ENCODE assay signal across 1 cellular context in genomic region chr16:3485821-3486505, GRCh38.
TF ChIP-seq lines count a peak whose summit lies in the region.

No MANE protein-coding gene starts in this region.

TF ChIP-seq in GM23338, 12 proteins besides CTCF, POLR2A, EP300 and RAD21 (continued from another document):
- TF ChIP-seq REST (IDR thresholded peaks at IDR 0.05; ENCODE audit: unreplicated experiment) (no peak), NANOG (IDR thresholded peaks at IDR 0.05; ENCODE audit: borderline replicate concordance) (no peak), ZNF462 (CRISPR knock-in tag; IDR thresholded peaks at IDR 0.05) (no peak), ZNF331 (CRISPR knock-in tag; IDR thresholded peaks at IDR 0.05; ENCODE audit: low read depth) (no peak), EZH2 (IDR thresholded peaks at IDR 0.05; ENCODE audit: low read depth, unreplicated experiment) (no peak), POLR2AphosphoS5 (IDR thresholded peaks at IDR 0.05; ENCODE audit: low read depth) (no peak), ZNF114 (CRISPR knock-in tag; IDR thresholded peaks at IDR 0.05) (no peak), EZH2phosphoT487 (IDR thresholded peaks at IDR 0.05; ENCODE audit: unreplicated experiment) (no peak), ETS1 (IDR thresholded peaks at IDR 0.05) (no peak), CREB1 (CRISPR knock-in tag; IDR thresholded peaks at IDR 0.05; ENCODE audit: low read depth) (no peak), JUNB (IDR thresholded peaks at IDR 0.05; ENCODE audit: unreplicated experiment) (no peak)
